In genomic region chr3:184716652-184717607, GRCh38 we compare ENCODE assay signal across 1 cellular context.
TF ChIP-seq lines count a peak whose summit lies in the region.

No MANE protein-coding gene starts in this region.

TF ChIP-seq in Ishikawa, 13 proteins besides CTCF, POLR2A, EP300 and RAD21 (continued from another document):
- no peak for TF ChIP-seq USF1 (IDR thresholded peaks at IDR 0.05)
- TF ChIP-seq MAX (IDR thresholded peaks at IDR 0.05): no peak
- TF ChIP-seq TCF12 (IDR thresholded peaks at IDR 0.05; ENCODE audit: low read depth): no peak
- TF ChIP-seq CEBPB (IDR thresholded peaks at IDR 0.05): no peak
- TF ChIP-seq YY1 (IDR thresholded peaks at IDR 0.05; ENCODE audit: low read depth): no peak
- TF ChIP-seq FOXM1 (IDR thresholded peaks at IDR 0.05; ENCODE audit: borderline replicate concordance, low read depth): no peak
